ENCODE assay signal across 19 cellular contexts in genomic region chr13:80727321-80727975, GRCh38.
"Had no signal": no experiment of that assay in that cellular context is flagged by ENCODE, and none has a peak within 500 bp of the region (broad histone marks: within the 10 kb centered on the region; RNA-seq: fewer than 3 reads in every experiment).

No MANE protein-coding gene starts in this region.

- DNase-seq: activated CD4-positive, alpha-beta T cell treated with anti-CD3 and anti-CD28 coated beads for 4 hours; activated CD4-positive, alpha-beta T cell treated with anti-CD3 and anti-CD28 coated beads, Interleukin-2, amount 50 U/mL, for 4 hours; activated naive CD4-positive, alpha-beta T cell; activated T-cell treated with anti-CD3 and anti-CD28 coated beads for 4 hours; activated T-cell treated with anti-CD3 and anti-CD28 coated beads, Interleukin-2, amount 50 U/mL, for 72 hours; anterior cingulate cortex; cerebellar nuclear complex; dorsolateral prefrontal cortex; effector memory CD4-positive, alpha-beta T cell; erythroblast; kidney glomerular epithelial cell; mammary epithelial cell; naive thymus-derived CD8-positive, alpha-beta T cell; nucleus accumbens; pancreas; spleen; stimulated activated naive CD4-positive, alpha-beta T cell treated with Interleukin-2 at 50 U/mL for 16 hours; T-helper 1 cell had no signal

- ATAC-seq: activated naive CD4-positive, alpha-beta T cell treated with anti-CD3 and anti-CD28 coated beads, Interleukin-2, amount 50 U/mL, for 72 hours; activated T-cell treated with anti-CD3 and anti-CD28 coated beads, Interleukin-2, amount 50 U/mL, for 72 hours; naive thymus-derived CD8-positive, alpha-beta T cell; pancreas had no signal
